In the genomic region with DNA sequence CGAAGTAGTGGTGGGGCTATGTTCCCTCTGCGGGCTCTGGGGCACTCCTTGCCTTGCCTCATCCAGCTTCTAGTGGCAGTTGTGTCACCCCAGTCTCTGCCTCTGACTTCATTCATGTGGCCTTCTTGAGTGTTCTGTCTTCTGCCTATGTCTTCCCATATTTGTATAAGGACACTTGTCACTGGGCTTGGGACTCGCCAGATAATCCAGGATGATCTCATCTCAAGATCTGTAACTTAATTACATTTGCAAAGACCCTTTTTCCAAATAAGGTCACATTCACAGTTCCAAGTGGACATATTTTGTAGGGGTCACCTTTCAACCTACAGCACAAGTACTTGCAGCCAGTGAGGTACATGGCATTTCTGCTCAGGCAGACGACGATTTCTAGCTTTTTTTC, we compare ENCODE assay signal across 22 cellular contexts. TPM values are rescaled to one million over a fixed set of nuclear protein-coding genes. Genes with fewer than 3 reads are reported as not detected.
"Had no signal": no experiment of that assay in that cellular context is flagged by ENCODE, and none has a peak within 500 bp of the region (broad histone marks: within the 10 kb centered on the region; RNA-seq: fewer than 3 reads in every experiment).

No MANE protein-coding gene starts in this region.

- ATAC-seq: heart right ventricle, lower lobe of right lung had no signal

- H3K4me3 ChIP-seq: coronary artery, heart right ventricle, left ventricle myocardium inferior, lower lobe of right lung, right atrium auricular region had no signal

- H3K27ac ChIP-seq: coronary artery, heart right ventricle, left ventricle myocardium inferior, lower lobe of right lung, neutrophil, right atrium auricular region had no signal

- H3K27me3 ChIP-seq: neutrophil, right atrium auricular region had no signal

- H3K36me3 ChIP-seq: heart right ventricle, left ventricle myocardium inferior, lower lobe of right lung, neutrophil, right atrium auricular region had no signal

- H3K4me1 ChIP-seq: left ventricle myocardium inferior, lower lobe of right lung, right atrium auricular region had no signal

- DNase-seq: effector CD4-positive, alpha-beta T cell; heart right ventricle; hypothalamus; left ventricle myocardium inferior; lower lobe of right lung; midbrain; small intestine; stimulated activated CD4-positive, alpha-beta T cell treated with anti-CD3 and anti-CD28 coated beads, Interleukin-12 subunit alpha, Interleukin-12 subunit beta, amount 100 ng/mL, for 4 hours; stimulated activated naive CD4-positive, alpha-beta T cell; trophoblast cell had no signal

- H3K9me3 ChIP-seq: heart right ventricle, left ventricle myocardium inferior, lower lobe of right lung, neutrophil, right atrium auricular region had no signal

RNA-seq across cellular contexts. Expression of a gene that starts 30.3 kb away (rescaled TPM):
- total RNA-seq: chondrocyte, dermis microvascular lymphatic vessel endothelial cell, fibroblast of lung, frontal cortex, heart right ventricle, left ventricle myocardium inferior, lower lobe of right lung, osteocyte, right atrium auricular region, urinary bladder had no signal
- polyA plus RNA-seq: esophagus, fibroblast of lung, heart right ventricle, neural cell, small intestine, thymus, urinary bladder had no signal

RNA-seq across cellular contexts. Expression of a gene that starts 32.5 kb away (rescaled TPM):
- total RNA-seq: chondrocyte, dermis microvascular lymphatic vessel endothelial cell, frontal cortex, heart right ventricle, left ventricle myocardium inferior, lower lobe of right lung, osteocyte, right atrium auricular region, urinary bladder had no signal
- polyA plus RNA-seq: fibroblast of lung, heart right ventricle, neural cell, urinary bladder had no signal
